Comparison of ENCODE assay signal across 11 cellular contexts in the genomic region with DNA sequence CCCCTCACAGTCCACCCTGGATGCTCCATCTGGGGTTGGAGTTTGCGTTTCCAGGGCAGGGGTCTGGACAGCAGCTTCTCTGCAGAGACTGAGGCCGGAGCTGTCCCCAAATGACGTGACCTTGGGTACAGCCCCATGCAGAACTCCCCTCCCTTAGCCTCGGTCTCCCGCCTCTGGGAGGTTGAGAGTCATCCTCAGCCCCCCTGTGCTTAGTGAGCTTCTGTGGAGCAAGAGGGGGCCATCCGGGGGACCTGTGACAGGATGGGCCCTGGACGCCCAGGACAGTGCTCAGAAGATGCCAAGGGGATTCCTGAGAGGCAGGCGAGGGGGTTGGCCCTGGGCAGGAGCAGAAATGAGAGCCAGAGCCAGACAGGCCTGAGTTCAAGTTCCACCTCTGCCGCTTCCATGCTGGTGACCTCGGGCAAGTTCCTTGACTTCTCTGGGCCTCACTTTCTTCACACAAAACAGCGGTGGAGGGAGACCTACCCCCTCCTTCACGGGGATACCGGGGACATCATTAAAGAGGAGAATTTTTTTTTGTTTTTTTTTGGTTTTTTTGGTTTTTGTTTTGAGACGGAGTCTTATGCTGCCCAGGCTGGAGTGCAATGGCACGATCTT. TPM values are rescaled to one million over a fixed set of nuclear protein-coding genes. Genes with fewer than 3 reads are reported as not detected.
A peak's percentile ranks its signal among the peaks of the same experiment; 100 is the strongest.
DNase-seq lines count a peak whose midpoint lies in the region; ATAC-seq and TF ChIP-seq lines count a peak whose summit lies in the region.
"Had no signal": no experiment of that assay in that cellular context is flagged by ENCODE, and none has a peak within 500 bp of the region (broad histone marks: within the 10 kb centered on the region; RNA-seq: fewer than 3 reads in every experiment).

No MANE protein-coding gene starts in this region.

- no peak overlapping the region for H3K9ac ChIP-seq in IMR-90 (ENCODE audit: low read depth, low read length)
- no peak overlapping the region for H3K9ac ChIP-seq in duodenal mucosa (ENCODE audit: low read depth in 1 of 2, low read length in 2 of 2)
- no peak overlapping the region for H3K9ac ChIP-seq in mesenchymal stem cell (ENCODE audit: low read length)

- H3K4ac ChIP-seq in IMR-90 (ENCODE audit: low read depth, low read length), result peak overlapping the region; percentile 67
- peak overlapping the region in 1 of 2 experiments; percentile 71 for H3K4ac ChIP-seq in mesenchymal stem cell (ENCODE audit: low read depth in 1 of 2, low read length in 2 of 2)

- peak overlapping the region; percentile 47; the same call in 1 of the 3 replicates for H2BK15ac ChIP-seq in IMR-90 (ENCODE audit: low read depth, low read length)
- no peak overlapping the region for H2BK15ac ChIP-seq in mesenchymal stem cell (ENCODE audit: low read depth, poor library complexity, severe bottlenecking)

- peaks cover 6% of the 10 kb centered on the region; the same call in 1 of the 2 replicates for H3K9me1 ChIP-seq in IMR-90 (ENCODE audit: insufficient read depth, low read length)

- no peaks in the 10 kb centered on the region for H3K36me3 Mint-ChIP-seq in activated T-cell treated with anti-CD3 and anti-CD28 coated beads, Interleukin-2, amount 50 U/mL, for 72 hours (ENCODE audit: insufficient read depth in 2 of 2)
- H3K36me3 Mint-ChIP-seq: activated naive CD8-positive, alpha-beta T cell treated with anti-CD3 and anti-CD28 coated beads, Interleukin-2, amount 10 ng/mL, durations not matched to agents 7 days and 5 days had no signal

- no peak for TF ChIP-seq RAD21 in IMR-90 (IDR thresholded peaks at IDR 0.05; ENCODE audit: low read length)

- no TSS peak for BruUV-seq in IMR-90 (replicated peaks; lab: Mats Ljungman, UMichigan)

- no peak overlapping the region for H2BK20ac ChIP-seq in IMR-90 (ENCODE audit: low read depth, low read length)

- H2AFZ ChIP-seq in IMR-90 (replicated peaks; ENCODE audit: low read length, poor library complexity) (peak overlapping the region; percentile 72), mesenchymal stem cell (ENCODE audit: low read depth, low read length) (no peak overlapping the region)

- H4K20me1 ChIP-seq in IMR-90 (ENCODE audit: insufficient read depth, low read length), result peaks cover 41% of the 10 kb centered on the region

- H3K9me3 ChIP-seq in IMR-90 (ENCODE audit: control insufficient read depth, insufficient read depth, low read length) (no peaks in the 10 kb centered on the region), duodenal mucosa (ENCODE audit: control insufficient read depth in 1 of 2, low read length in 2 of 2) (no peaks in the 10 kb centered on the region), mesenchymal stem cell (ENCODE audit: control insufficient read depth, low read length) (no peaks in the 10 kb centered on the region), stomach (no peaks in the 10 kb centered on the region)

- no peak overlapping the region for H3K56ac ChIP-seq in IMR-90 (ENCODE audit: extremely low read depth, insufficient read depth, low read length)

- H3K18ac ChIP-seq in IMR-90 (ENCODE audit: low read depth, low read length), result no peak overlapping the region
- peak overlapping the region; percentile 40 to 84 for H3K18ac ChIP-seq in mesenchymal stem cell (ENCODE audit: low read depth in 1 of 2, low read length in 2 of 2)

- H3K27ac Mint-ChIP-seq in activated T-cell treated with anti-CD3 and anti-CD28 coated beads, Interleukin-2, amount 50 U/mL, for 72 hours, result no peak overlapping the region
- H3K27ac Mint-ChIP-seq: activated naive CD8-positive, alpha-beta T cell treated with anti-CD3 and anti-CD28 coated beads, Interleukin-2, amount 10 ng/mL, durations not matched to agents 7 days and 5 days; naive B cell had no signal

- peak overlapping the region; percentile 65 for H2AK9ac ChIP-seq in IMR-90 (replicated peaks; ENCODE audit: low read depth, low read length, poor library complexity)

- no peak for TF ChIP-seq EP300 in stomach (IDR thresholded peaks at IDR 0.05)

- TF ChIP-seq CTCF in IMR-90 (conservative IDR thresholded peaks at IDR 0.05; ENCODE audit: low read depth, low read length), result no peak
- no peak for TF ChIP-seq CTCF in stomach (IDR thresholded peaks at IDR 0.05)
- no peak for TF ChIP-seq CTCF in foreskin fibroblast (IDR thresholded peaks at IDR 0.05; ENCODE audit: low read depth, low read length)

- H2BK120ac ChIP-seq in IMR-90 (ENCODE audit: low read depth, low read length), result peak overlapping the region; percentile 69
- no peak overlapping the region for H2BK120ac ChIP-seq in mesenchymal stem cell (ENCODE audit: low read depth, low read length)

- TF ChIP-seq POLR2A in IMR-90 (IDR thresholded peaks at IDR 0.05; ENCODE audit: low read depth, low read length) (peak; percentile 1; the same call in 1 of the 2 replicates), stomach (IDR thresholded peaks at IDR 0.05) (no peak)

- no peaks in the 10 kb centered on the region for H3K9me3 Mint-ChIP-seq in activated T-cell treated with anti-CD3 and anti-CD28 coated beads, Interleukin-2, amount 50 U/mL, for 72 hours
- H3K9me3 Mint-ChIP-seq: activated naive CD8-positive, alpha-beta T cell treated with anti-CD3 and anti-CD28 coated beads, Interleukin-2, amount 10 ng/mL, durations not matched to agents 7 days and 5 days; naive B cell had no signal

- H3K4me1 ChIP-seq in IMR-90 (ENCODE audit: control insufficient read depth, insufficient read depth, low read length), result peaks cover 29% of the 10 kb centered on the region
- peaks cover 3 to 5% of the 10 kb centered on the region in 2 donors for H3K4me1 ChIP-seq in duodenal mucosa (ENCODE audit: control insufficient read depth in 1 of 2, insufficient read depth in 2 of 2, low read length in 2 of 2)
- H3K4me1 ChIP-seq in mesenchymal stem cell (ENCODE audit: control insufficient read depth, insufficient read depth, low read depth, low read length), result peaks cover 51% of the 10 kb centered on the region
- H3K4me1 ChIP-seq in stomach, result peaks cover 36 to 83% (median 55%) of the 10 kb centered on the region in 4 donors

- no peaks in the 10 kb centered on the region for H3K27me3 Mint-ChIP-seq in activated T-cell treated with anti-CD3 and anti-CD28 coated beads, Interleukin-2, amount 50 U/mL, for 72 hours (ENCODE audit: low read depth)
- H3K27me3 Mint-ChIP-seq: activated naive CD8-positive, alpha-beta T cell treated with anti-CD3 and anti-CD28 coated beads, Interleukin-2, amount 10 ng/mL, durations not matched to agents 7 days and 5 days; naive B cell had no signal

- H3K27me3 ChIP-seq in IMR-90 (ENCODE audit: control insufficient read depth, insufficient read depth, low read length) (no peaks in the 10 kb centered on the region), duodenal mucosa (ENCODE audit: control insufficient read depth in 1 of 2, insufficient read depth in 2 of 2, low read length in 2 of 2) (no peaks in the 10 kb centered on the region), mesenchymal stem cell (ENCODE audit: control insufficient read depth in 1 of 2, insufficient read depth in 1 of 2, low read length in 2 of 2) (no peaks in the 10 kb centered on the region), stomach (no peaks in the 10 kb centered on the region)

- no peak for ATAC-seq in IMR-90 (ENCODE audit: low read depth)
- no peak for ATAC-seq in activated T-cell treated with anti-CD3 and anti-CD28 coated beads, Interleukin-2, amount 50 U/mL, for 72 hours (replicated peaks in 1 of 2)

- H3K79me1 ChIP-seq in IMR-90 (ENCODE audit: low read depth in 1 of 2, low read length in 2 of 2) (peaks cover 32 to 68% of the 10 kb centered on the region in 2 experiments), mesenchymal stem cell (replicated peaks; ENCODE audit: low read length, poor library complexity, severe bottlenecking) (peaks cover 27% of the 10 kb centered on the region)

- in situ Hi-C loops in IMR-90 (cut with MboI; ENCODE audit: low sequenced_read_pairs), result no loop called here

- POLR2A ChIA-PET in IMR-90 (lab: Charles Lee; ENCODE audit: unreplicated experiment), result interaction anchor here (0.7 kb wide), 1 partner anchor 656 kb away, joined by 3 read pairs; no protein-coding TSS in a partner anchor

- H4K91ac ChIP-seq in IMR-90 (ENCODE audit: insufficient read depth, low read depth, low read length) (peak overlapping the region; percentile 68), mesenchymal stem cell (ENCODE audit: low read length) (no peak overlapping the region)

- H3K4me2 ChIP-seq in IMR-90 (ENCODE audit: low read depth, low read length) (no peak overlapping the region), mesenchymal stem cell (ENCODE audit: low read length, poor library complexity, severe bottlenecking) (peak overlapping the region; percentile 44)

- H3K23ac ChIP-seq in IMR-90 (ENCODE audit: low read depth, low read length) (peak overlapping the region; percentile 36; the same call in 1 of the 2 replicates), mesenchymal stem cell (ENCODE audit: low read length in 2 of 2) (peak overlapping the region in 1 of 2 experiments; percentile 1)

- H4K5ac ChIP-seq in IMR-90 (ENCODE audit: low read depth, low read length), result no peak overlapping the region

- H2AK5ac ChIP-seq in IMR-90 (ENCODE audit: low read depth, low read length) (peak overlapping the region; percentile 94), mesenchymal stem cell (ENCODE audit: low read length, severe bottlenecking) (peak overlapping the region; percentile 67)

- dilution Hi-C loops in IMR-90 (cut with HindIII; ENCODE audit: low sequenced_read_pairs, unreplicated experiment), result no loop called here

- peaks cover 37% of the 10 kb centered on the region for H3K36me3 ChIP-seq in IMR-90 (ENCODE audit: control insufficient read depth, insufficient read depth, low read length)
- H3K36me3 ChIP-seq in duodenal mucosa (ENCODE audit: control insufficient read depth in 1 of 2, insufficient read depth in 2 of 2, low read length in 2 of 2), result peaks cover 0 to 9% of the 10 kb centered on the region in 2 donors
- H3K36me3 ChIP-seq in mesenchymal stem cell (ENCODE audit: control insufficient read depth in 1 of 2, insufficient read depth in 2 of 2, low read depth in 1 of 2, low read length in 2 of 2), result peaks cover 39 to 46% of the 10 kb centered on the region in 2 experiments
- peaks cover 57 to 89% (median 83%) of the 10 kb centered on the region in 4 donors for H3K36me3 ChIP-seq in stomach

- no peak overlapping the region for H3K4me3 Mint-ChIP-seq in activated T-cell treated with anti-CD3 and anti-CD28 coated beads, Interleukin-2, amount 50 U/mL, for 72 hours
- H3K4me3 Mint-ChIP-seq: activated naive CD8-positive, alpha-beta T cell treated with anti-CD3 and anti-CD28 coated beads, Interleukin-2, amount 10 ng/mL, durations not matched to agents 7 days and 5 days; naive B cell had no signal

- no peak overlapping the region for H3K4me3 ChIP-seq in IMR-90 (ENCODE audit: insufficient read depth, low read depth, low read length)
- H3K4me3 ChIP-seq in duodenal mucosa (ENCODE audit: low read depth in 1 of 2, low read length in 2 of 2), result no peak overlapping the region
- no peak overlapping the region for H3K4me3 ChIP-seq in mesenchymal stem cell (ENCODE audit: insufficient read depth in 1 of 2, low read depth in 1 of 2, low read length in 2 of 2)
- no peak overlapping the region for H3K4me3 ChIP-seq in stomach
- H3K4me3 ChIP-seq in foreskin fibroblast (ENCODE audit: low read depth in 1 of 2, low read length in 2 of 2), result no peak overlapping the region

- intact Hi-C loops in IMR-90 (cut with micrococcal nuclease) (no loop called here), stomach (cut with DNase I; ENCODE audit: low total_unique reads) (no loop called here)

- no peak for DNase-seq in IMR-90
- DNase-seq in mesenchymal stem cell, result no peak
- DNase-seq in stomach, result no peak
- DNase-seq in activated T-cell treated with anti-CD3 and anti-CD28 coated beads, Interleukin-2, amount 50 U/mL, for 72 hours, result no peak
- DNase-seq in foreskin fibroblast, result no peak
- no peak for DNase-seq in stimulated activated naive CD4-positive, alpha-beta T cell treated with Interleukin-2 at 50 U/mL for 16 hours (lab: John Stamatoyannopoulos, UW)
- no peak for DNase-seq in H4 (ENCODE audit: low spot score)
- DNase-seq: activated CD8-positive, alpha-beta memory T cell treated with anti-CD3 and anti-CD28 coated beads, Interleukin-2, amount 50 U/mL, for 4 hours; activated naive CD8-positive, alpha-beta T cell treated with anti-CD3 and anti-CD28 coated beads, Interleukin-2, amount 10 ng/mL, durations not matched to agents 7 days and 5 days; naive B cell had no signal

- peak overlapping the region in 1 of 2 experiments; percentile 56; a peak in 1 of 4 replicates for H4K8ac ChIP-seq in IMR-90 (ENCODE audit: low read depth in 2 of 2, low read length in 2 of 2)
- peak overlapping the region; percentile 70 for H4K8ac ChIP-seq in mesenchymal stem cell (ENCODE audit: low read length)

- CTCF ChIA-PET in IMR-90 (lab: Yijun Ruan, JAX), result no interaction called here

- H3K27ac ChIP-seq in IMR-90 (ENCODE audit: insufficient read depth, low read length) (peak overlapping the region; percentile 12; the same call in 1 of the 2 replicates), duodenal mucosa (ENCODE audit: low read depth, low read length) (peak overlapping the region; percentile 20), mesenchymal stem cell (ENCODE audit: low read length, poor library complexity, severe bottlenecking) (peak overlapping the region; percentile 17), stomach (peak overlapping the region; percentile 4 to 90 (median 79))

- no peaks in the 10 kb centered on the region for H3K4me1 Mint-ChIP-seq in activated T-cell treated with anti-CD3 and anti-CD28 coated beads, Interleukin-2, amount 50 U/mL, for 72 hours (ENCODE audit: low read depth)
- H3K4me1 Mint-ChIP-seq: naive B cell had no signal

- peak overlapping the region; percentile 29 to 66 for H2BK12ac ChIP-seq in mesenchymal stem cell (ENCODE audit: low read length in 2 of 2)

- 83% methylated on average over 5 of the region's 15 CpGs; no CpG with 5 or more reads in 1 of the 2 experiments for WGBS in IMR-90 (ENCODE audit: extremely low coverage in 2 of 2, insufficient read length in 1 of 2), 2 experiments
- WGBS in mesenchymal stem cell, result 85% methylated on average over 15 of the region's 15 CpGs
- 79 to 90% (median 87%) methylated on average over 7 to 15 of the region's 15 CpGs for WGBS in stomach, 5 donors

- H3K14ac ChIP-seq in IMR-90 (replicated peaks; ENCODE audit: low read depth, low read length) (peak overlapping the region; percentile 81), mesenchymal stem cell (ENCODE audit: low read length in 2 of 2) (peak overlapping the region in 1 of 2 experiments; percentile 67)

- H2BK5ac ChIP-seq in IMR-90 (ENCODE audit: low read depth, low read length, poor library complexity, severe bottlenecking), result peak overlapping the region; percentile 17
- H2BK5ac ChIP-seq in mesenchymal stem cell (ENCODE audit: low read depth, low read length, poor library complexity, severe bottlenecking), result peak overlapping the region; percentile 39

RNA-seq across cellular contexts. Expression of a gene that starts 20.3 kb away (rescaled TPM):
- not detected in 2 replicates for total RNA-seq in IMR-90 (2012; rRNA removed)
- not detected in 2 replicates for polyA plus RNA-seq in IMR-90 (2012; rRNA removed)
- polyA plus RNA-seq in IMR-90 (2012; cell fraction: cytosol; rRNA removed), result 0.09 TPM in 1 of 2 replicates, not detected in the other
- not detected in 2 replicates for polyA plus RNA-seq in IMR-90 (2012; cell fraction: nucleus; rRNA removed; ENCODE audit: low replicate concordance)
- polyA plus RNA-seq in mesenchymal stem cell (2013, experiment 1 of 2), result 0.18 TPM
- not detected for polyA plus RNA-seq in mesenchymal stem cell (2013, experiment 2 of 2)
- 100 to 1,000 TPM in 1 of 5 donors, 10 to 100 TPM in 1, 1 to 10 TPM in 2, not detected in 1; 1.4 to 178 (median 38.3) TPM for total RNA-seq in stomach
- polyA plus RNA-seq in stomach, result 100 to 1,000 TPM in 1 of 3 donors, 10 to 100 TPM in 2; 14.1 to 116 (median 68.7) TPM
- under 1 TPM; 0.62 to 0.88 TPM for total RNA-seq in activated T-cell treated with anti-CD3 and anti-CD28 coated beads, Interleukin-2, amount 50 U/mL, for 72 hours
- not detected in 2 replicates for total RNA-seq in H4 (2014; rRNA removed; shearing (Covaris generic))

RNA-seq across cellular contexts. Expression of a gene that starts 23.2 kb away (rescaled TPM):
- total RNA-seq in IMR-90 (2012; rRNA removed) (not detected in 2 replicates), stomach (not detected)
- polyA plus RNA-seq in IMR-90 (2012; rRNA removed) (not detected in 2 replicates), stomach (1 to 10 TPM in 1 of 3 donors, not detected in 2; 2.7 TPM)
- not detected in 2 replicates for polyA plus RNA-seq in IMR-90 (2012; cell fraction: cytosol; rRNA removed)
- not detected in 2 replicates for polyA plus RNA-seq in IMR-90 (2012; cell fraction: nucleus; rRNA removed; ENCODE audit: low replicate concordance)
- not detected for polyA plus RNA-seq in mesenchymal stem cell (2013, experiment 1 of 2)
- polyA plus RNA-seq in mesenchymal stem cell (2013, experiment 2 of 2), result not detected
- not detected for total RNA-seq in activated T-cell treated with anti-CD3 and anti-CD28 coated beads, Interleukin-2, amount 50 U/mL, for 72 hours
- total RNA-seq in H4 (2014; rRNA removed; shearing (Covaris generic)), result not detected in 2 replicates
- total RNA-seq: activated naive CD8-positive, alpha-beta T cell treated with anti-CD3 and anti-CD28 coated beads, Interleukin-2, amount 10 ng/mL, durations not matched to agents 7 days and 5 days had no signal

RNA-seq across cellular contexts. Expression of a gene that starts 40.4 kb away (rescaled TPM):
- total RNA-seq in IMR-90 (2012; rRNA removed) (3.2 and 4.2 TPM in 2 replicates), stomach (10 to 100 TPM in 2 of 5 donors, 1 to 10 TPM in 1, under 1 TPM in 1, not detected in 1; 0.45 to 21.7 (median 11.1) TPM)
- polyA plus RNA-seq in IMR-90 (2012; rRNA removed) (9.2 and 13.6 TPM in 2 replicates), stomach (10 to 100 TPM; 10.7 to 14.1 (median 13.6) TPM)
- 19.8 and 19.9 TPM in 2 replicates for polyA plus RNA-seq in IMR-90 (2012; cell fraction: cytosol; rRNA removed)
- polyA plus RNA-seq in IMR-90 (2012; cell fraction: nucleus; rRNA removed; ENCODE audit: low replicate concordance), result 5.3 and 24.1 TPM in 2 replicates
- polyA plus RNA-seq in mesenchymal stem cell (2013, experiment 1 of 2), result 4.2 TPM
- polyA plus RNA-seq in mesenchymal stem cell (2013, experiment 2 of 2), result 3.8 TPM
- 10 to 100 TPM; 12.3 to 13.5 TPM for total RNA-seq in activated T-cell treated with anti-CD3 and anti-CD28 coated beads, Interleukin-2, amount 50 U/mL, for 72 hours
- total RNA-seq in H4 (2014; rRNA removed; shearing (Covaris generic)), result 6.9 and 11.0 TPM in 2 replicates

RNA-seq across cellular contexts. Expression of a gene that starts 46.0 kb away (rescaled TPM):
- total RNA-seq in IMR-90 (2012; rRNA removed) (21.5 and 24.4 TPM in 2 replicates), stomach (100 to 1,000 TPM in 1 of 5 donors, 10 to 100 TPM in 3, 1 to 10 TPM in 1; 9.4 to 113 (median 31.9) TPM)
- polyA plus RNA-seq in IMR-90 (2012; rRNA removed) (47.8 and 56.3 TPM in 2 replicates), stomach (10 to 100 TPM; 10.5 to 17.2 (median 13.9) TPM)
- polyA plus RNA-seq in IMR-90 (2012; cell fraction: cytosol; rRNA removed), result 34.0 and 49.4 TPM in 2 replicates
- 57.9 and 195 TPM in 2 replicates for polyA plus RNA-seq in IMR-90 (2012; cell fraction: nucleus; rRNA removed; ENCODE audit: low replicate concordance)
- polyA plus RNA-seq in mesenchymal stem cell (2013, experiment 1 of 2), result 30.7 TPM
- 28.8 TPM for polyA plus RNA-seq in mesenchymal stem cell (2013, experiment 2 of 2)
- 10 to 100 TPM; 66.2 to 85.9 TPM for total RNA-seq in activated T-cell treated with anti-CD3 and anti-CD28 coated beads, Interleukin-2, amount 50 U/mL, for 72 hours
- 20.0 and 24.3 TPM in 2 replicates for total RNA-seq in H4 (2014; rRNA removed; shearing (Covaris generic))

Comparison
In these comparisons a context has a peak if more than half of its experiments do, and no peak if none do; other contexts are left out.
1. H3K27ac ChIP-seq: peak in every context shown above with its lines; median percentile 79 in stomach; 20 in duodenal mucosa; 17 in mesenchymal stem cell; 12 in IMR-90.